ENCODE assay signal across 5 cellular contexts in the genomic region with DNA sequence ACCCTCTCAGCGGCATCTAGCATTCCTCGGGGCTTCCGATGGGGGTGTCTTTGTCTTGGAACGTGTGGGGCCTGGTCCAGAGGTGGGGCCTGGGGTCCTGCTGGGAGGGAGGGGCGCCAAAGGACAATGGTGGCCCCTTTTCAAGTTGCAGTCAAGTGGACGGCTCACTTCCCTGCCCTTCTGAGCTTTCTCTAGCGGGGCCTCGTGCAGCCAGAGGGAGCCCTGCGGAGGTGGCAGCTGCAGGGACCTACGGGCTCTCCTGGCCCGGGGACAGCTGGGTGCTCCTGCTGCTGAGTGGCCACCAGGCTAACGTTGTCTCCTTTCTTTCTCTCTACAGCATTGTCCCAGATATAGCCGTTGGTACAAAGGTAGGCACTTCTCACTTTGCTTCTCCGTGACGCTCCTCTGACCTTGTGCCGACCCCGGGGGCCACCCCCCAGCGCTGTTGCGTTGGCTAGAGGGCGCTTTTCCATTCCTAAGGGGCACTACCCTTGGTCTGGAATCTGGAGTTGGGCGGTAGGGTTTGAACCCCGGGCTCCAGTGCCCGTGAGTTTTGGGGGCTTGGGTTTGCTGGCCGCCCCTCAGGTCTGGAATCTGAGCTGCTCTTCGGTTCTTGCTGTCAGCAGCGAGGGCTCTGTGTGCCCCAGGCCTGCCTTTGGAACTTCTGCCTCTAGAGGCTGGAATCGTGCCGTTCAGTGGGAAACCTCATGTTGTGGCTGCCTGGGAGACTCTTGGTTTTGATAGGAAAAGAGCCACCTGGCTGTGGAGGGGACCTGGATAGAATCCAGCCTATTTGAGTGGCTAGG. TPM values are rescaled to one million over a fixed set of nuclear protein-coding genes. Genes with fewer than 3 reads are reported as not detected.
A peak's percentile ranks its signal among the peaks of the same experiment; 100 is the strongest.
DNase-seq lines count a peak whose midpoint lies in the region; ATAC-seq and TF ChIP-seq lines count a peak whose summit lies in the region.

No MANE protein-coding gene starts in this region.

- H3K27me3 Mint-ChIP-seq in activated T-helper 17 cell treated with anti-CD3 and anti-CD28 coated beads, Interleukin-2, amount 50 U/mL, for 72 hours, result no peaks in the 10 kb centered on the region

- H3K9ac ChIP-seq in HUES6 (ENCODE audit: low read length), result peak overlapping the region; percentile 92

- peaks cover 19% of the 10 kb centered on the region for H3K4me1 Mint-ChIP-seq in activated T-helper 17 cell treated with anti-CD3 and anti-CD28 coated beads, Interleukin-2, amount 50 U/mL, for 72 hours

- DNase-seq in lower lobe of right lung, result no peak

- H3K9me3 ChIP-seq in HUES6 (ENCODE audit: control insufficient read depth, insufficient read depth, low read depth, low read length) (no peaks in the 10 kb centered on the region), lower lobe of right lung (no peaks in the 10 kb centered on the region)

- H3K4me1 ChIP-seq in HUES6 (ENCODE audit: control insufficient read depth, insufficient read depth, low read length), result peaks cover 31% of the 10 kb centered on the region
- H3K4me1 ChIP-seq in lower lobe of right lung, result peaks cover 70% of the 10 kb centered on the region

- H3K27me3 ChIP-seq in HUES6 (ENCODE audit: control insufficient read depth, insufficient read depth, low read length), result no peaks in the 10 kb centered on the region
- H3K27me3 ChIP-seq in lower lobe of right lung (ENCODE audit: low read depth), result no peaks in the 10 kb centered on the region

- H3K36me3 ChIP-seq in HUES6 (ENCODE audit: control insufficient read depth, insufficient read depth, low read length), result peaks cover 60% of the 10 kb centered on the region
- H3K36me3 ChIP-seq in lower lobe of right lung, result peaks cover 45% of the 10 kb centered on the region

- intact Hi-C loops in lower lobe of right lung (cut with DNase I), result no loop called here

- H3K4me3 ChIP-seq in HUES6 (ENCODE audit: low read depth, low read length) (peak overlapping the region; percentile 92), lower lobe of right lung (peak overlapping the region; percentile 85)

- peak overlapping the region; percentile 92 for H3K27ac ChIP-seq in HUES6 (ENCODE audit: low read depth, low read length)
- peak overlapping the region; percentile 96 for H3K27ac ChIP-seq in lower lobe of right lung

- peaks cover 63% of the 10 kb centered on the region for H3K36me3 Mint-ChIP-seq in activated T-helper 17 cell treated with anti-CD3 and anti-CD28 coated beads, Interleukin-2, amount 50 U/mL, for 72 hours (ENCODE audit: low read depth)

- ATAC-seq in activated T-helper 17 cell treated with anti-CD3 and anti-CD28 coated beads, Interleukin-2, amount 50 U/mL, for 72 hours (replicated peaks), result no peak
- ATAC-seq in lower lobe of right lung (no peak), GM18498 (IDR thresholded peaks at IDR 0.05; ENCODE audit: unreplicated experiment) (no peak), GM18867 (IDR thresholded peaks at IDR 0.05; ENCODE audit: unreplicated experiment) (no peak)

- H3K27ac Mint-ChIP-seq in activated T-helper 17 cell treated with anti-CD3 and anti-CD28 coated beads, Interleukin-2, amount 50 U/mL, for 72 hours, result peak overlapping the region; percentile 92

- H3K9me3 Mint-ChIP-seq in activated T-helper 17 cell treated with anti-CD3 and anti-CD28 coated beads, Interleukin-2, amount 50 U/mL, for 72 hours, result no peaks in the 10 kb centered on the region

- TF ChIP-seq CTCF in lower lobe of right lung (IDR thresholded peaks at IDR 0.05), result no peak

- H3K4me3 Mint-ChIP-seq in activated T-helper 17 cell treated with anti-CD3 and anti-CD28 coated beads, Interleukin-2, amount 50 U/mL, for 72 hours, result peak overlapping the region; percentile 93

RNA-seq across cellular contexts. Expression of a gene that starts 2.0 kb away (rescaled TPM):
- 100 to 1,000 TPM; 405 to 726 TPM for total RNA-seq in activated T-helper 17 cell treated with anti-CD3 and anti-CD28 coated beads, Interleukin-2, amount 50 U/mL, for 72 hours
- total RNA-seq in lower lobe of right lung, result 254 TPM

RNA-seq across cellular contexts. Expression of a gene that starts 22.5 kb away (rescaled TPM):
- total RNA-seq in activated T-helper 17 cell treated with anti-CD3 and anti-CD28 coated beads, Interleukin-2, amount 50 U/mL, for 72 hours, result not detected
- total RNA-seq in lower lobe of right lung, result 2.1 TPM

RNA-seq across cellular contexts. Expression of a gene that starts 28.4 kb away (rescaled TPM):
- under 1 TPM in 1 of 2 donors, not detected in 1; 0.19 TPM for total RNA-seq in activated T-helper 17 cell treated with anti-CD3 and anti-CD28 coated beads, Interleukin-2, amount 50 U/mL, for 72 hours
- total RNA-seq in lower lobe of right lung, result 1.7 TPM

RNA-seq across cellular contexts. Expression of a gene that starts 41.5 kb away (rescaled TPM):
- not detected for total RNA-seq in activated T-helper 17 cell treated with anti-CD3 and anti-CD28 coated beads, Interleukin-2, amount 50 U/mL, for 72 hours
- not detected for total RNA-seq in lower lobe of right lung

RNA-seq across cellular contexts. Expression of a gene that starts 48.4 kb away (rescaled TPM):
- under 1 TPM; 0.45 to 0.50 TPM for total RNA-seq in activated T-helper 17 cell treated with anti-CD3 and anti-CD28 coated beads, Interleukin-2, amount 50 U/mL, for 72 hours
- total RNA-seq in lower lobe of right lung, result 8.9 TPM
